ENCODE assay signal across 8 cellular contexts in genomic region chr19:55467236-55468053, GRCh38.
DNase-seq lines count a peak whose midpoint lies in the region; ATAC-seq, FAIRE-seq and TF ChIP-seq lines count a peak whose summit lies in the region.

No MANE protein-coding gene starts in this region.

- H3K4me1 ChIP-seq in adipocyte (ENCODE audit: control insufficient read depth, insufficient read depth, low read length): peaks cover 9% of the 10 kb centered on the region

- H3K9ac ChIP-seq in adipocyte (ENCODE audit: low read length): peak overlapping the region; percentile 25

- DNase-seq in D721Med (ENCODE audit: insufficient read length, low spot score) (peak; percentile 73), T follicular helper cell (ENCODE audit: low read depth) (peak; percentile 42), adipocyte (ENCODE audit: low read depth) (peak; percentile 86), hypothalamus (lab: John Stamatoyannopoulos, UW) (peak in 33 of 51 donors; percentile 10 to 81 (median 31)), middle frontal gyrus (ENCODE audit: extremely low spot score, low spot score) (no peak), NCI-H524 (lab: John Stamatoyannopoulos, UW) (no peak)
- DNase-seq in stimulated activated CD4-positive, alpha-beta T cell treated with anti-CD3 and anti-CD28 coated beads, Interleukin-15, amount 100 ng/mL, for 24 hours: peak; percentile 80

- no peaks in the 10 kb centered on the region for H3K27me3 ChIP-seq in adipocyte (replicated peaks; ENCODE audit: control insufficient read depth, insufficient read depth, low read length)

- H3K4me3 ChIP-seq in adipocyte (ENCODE audit: low read length): no peak overlapping the region

- no peak for FAIRE-seq in D721Med (lab: Jason Lieb, UNC)

- H3K9me3 ChIP-seq in adipocyte (ENCODE audit: control insufficient read depth, low read length): no peaks in the 10 kb centered on the region

- peak; percentile 74 for ATAC-seq in HG02759 (IDR thresholded peaks at IDR 0.05; ENCODE audit: unreplicated experiment)

- H3K36me3 ChIP-seq in adipocyte (ENCODE audit: control insufficient read depth, insufficient read depth, low read length, severe bottlenecking): no peaks in the 10 kb centered on the region

- peak; percentile 64 for TF ChIP-seq CTCF in D721Med (IDR thresholded peaks at IDR 0.05; ENCODE audit: insufficient read depth, missing control alignments)

Comparison
In these comparisons a context has a peak if more than half of its experiments do, and no peak if none do; other contexts are left out.
1. DNase-seq: peak in D721Med (single experiment), T follicular helper cell (single experiment), adipocyte (single experiment), hypothalamus (33 of 51) and stimulated activated CD4-positive, alpha-beta T cell treated with anti-CD3 and anti-CD28 coated beads, Interleukin-15, amount 100 ng/mL, for 24 hours (single experiment); none in middle frontal gyrus (single experiment) and NCI-H524 (0 of 2).